9 cellular contexts compared by ENCODE assay signal in the genomic region with DNA sequence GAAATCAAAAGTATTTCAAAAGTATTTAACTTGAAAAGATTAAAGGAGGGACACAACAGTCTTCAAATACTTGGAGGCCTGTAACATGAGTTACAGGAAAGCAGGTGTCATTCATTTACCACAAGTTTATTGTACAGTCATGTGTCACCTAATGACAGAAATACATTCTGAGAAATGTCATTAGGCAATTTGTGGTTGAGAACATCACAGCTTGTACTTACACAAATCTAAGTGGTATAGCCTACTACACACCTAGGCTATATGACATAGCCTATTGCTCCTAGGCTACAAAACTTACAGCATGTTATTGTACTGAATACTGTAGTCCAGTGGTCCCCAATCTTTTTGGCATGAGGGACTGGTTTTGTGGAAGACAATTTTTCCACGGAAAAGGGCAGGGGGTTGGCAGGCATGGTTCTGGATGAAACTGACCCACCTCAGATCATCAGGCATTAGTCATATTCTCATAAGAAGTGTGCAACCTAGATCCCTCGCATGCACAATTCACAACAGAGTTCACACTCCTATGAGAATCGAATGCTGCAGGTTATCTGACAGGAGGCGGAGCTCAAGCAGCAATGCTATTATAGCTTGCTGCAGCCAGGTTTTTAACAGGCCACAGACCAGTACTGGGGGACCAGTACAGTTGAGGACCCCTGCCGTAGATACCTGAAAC. TPM values are rescaled to one million over a fixed set of nuclear protein-coding genes. Genes with fewer than 3 reads are reported as not detected.
A peak's percentile ranks its signal among the peaks of the same experiment; 100 is the strongest.
DNase-seq lines count a peak whose midpoint lies in the region; ATAC-seq and TF ChIP-seq lines count a peak whose summit lies in the region.
"Had no signal": no experiment of that assay in that cellular context is flagged by ENCODE, and none has a peak within 500 bp of the region (broad histone marks: within the 10 kb centered on the region; RNA-seq: fewer than 3 reads in every experiment).

No MANE protein-coding gene starts in this region.

- H3K9me3 ChIP-seq in T-helper 17 cell (ENCODE audit: control insufficient read depth, low read length, poor library complexity, severe bottlenecking) = no peaks in the 10 kb centered on the region
- no peaks in the 10 kb centered on the region for H3K9me3 ChIP-seq in ovary
- H3K9me3 ChIP-seq: A549 had no signal

- H3K4me3 Mint-ChIP-seq in T-helper 17 cell (peak overlapping the region; percentile 82), memory B cell (peak overlapping the region; percentile 22)

- H3K27ac Mint-ChIP-seq in T-helper 17 cell (no peak overlapping the region), memory B cell (peak overlapping the region; percentile 79)

- no peak for TF ChIP-seq EP300 in ovary (IDR thresholded peaks at IDR 0.05)

- no peaks in the 10 kb centered on the region for H3K9me3 Mint-ChIP-seq in memory B cell

- H3K4me3 ChIP-seq in ovary = no peak overlapping the region
- H3K4me3 ChIP-seq: A549 had no signal

- no peak for TF ChIP-seq CTCF in ovary (IDR thresholded peaks at IDR 0.05)

- no peaks in the 10 kb centered on the region for H3K27me3 ChIP-seq in ovary

- no peaks in the 10 kb centered on the region for H3K36me3 ChIP-seq in ovary

- no peak for DNase-seq in activated CD4-positive, CD25-positive, alpha-beta regulatory T cell (lab: John Stamatoyannopoulos, UW)
- DNase-seq in T-helper 17 cell (no peak), memory B cell (ENCODE audit: low spot score in 2 of 2) (no peak), NCI-H2196 treated with DMSO at 0.1 percent for 48 hours (lab: John Stamatoyannopoulos, UW; ENCODE audit: unreplicated experiment) (no peak), ovary (no peak), NCI-H1436 treated with DMSO at 0.1 percent for 48 hours (lab: John Stamatoyannopoulos, UW) (no peak)

- intact Hi-C loops in ovary (cut with DNase I) = no loop called here

- peak; percentile 89 to 93 for ATAC-seq in activated CD4-positive, CD25-positive, alpha-beta regulatory T cell treated with anti-CD3 and anti-CD28 coated beads, Interleukin-2, amount 50 U/mL, for 24 hours
- ATAC-seq in HG02884 (IDR thresholded peaks at IDR 0.05; ENCODE audit: unreplicated experiment) (peak; percentile 78), T-helper 17 cell (peak; percentile 56), memory B cell (ENCODE audit: low read depth) (no peak)
- ATAC-seq: A549 had no signal

- H3K36me3 Mint-ChIP-seq in T-helper 17 cell (ENCODE audit: low read depth) (no peaks in the 10 kb centered on the region), memory B cell (no peaks in the 10 kb centered on the region)

- no peaks in the 10 kb centered on the region for H3K27me3 Mint-ChIP-seq in T-helper 17 cell
- H3K27me3 Mint-ChIP-seq in memory B cell = no peaks in the 10 kb centered on the region

- TF ChIP-seq POLR2A in ovary (IDR thresholded peaks at IDR 0.05) = no peak

- 70 to 81% (median 77%) methylated on average over 5 of the region's 5 CpGs for WGBS in ovary, 3 donors

- no peak overlapping the region for H3K27ac ChIP-seq in ovary
- H3K27ac ChIP-seq: A549 had no signal

- peaks cover 10% of the 10 kb centered on the region for H3K4me1 ChIP-seq in ovary (ENCODE audit: insufficient read depth)

- peaks cover 44% of the 10 kb centered on the region for H3K4me1 Mint-ChIP-seq in T-helper 17 cell
- H3K4me1 Mint-ChIP-seq in memory B cell = peaks cover 20% of the 10 kb centered on the region

RNA-seq across cellular contexts. Expression of a gene that starts 25.0 kb away (rescaled TPM):
- total RNA-seq in T-helper 17 cell (10 to 100 TPM; 14.7 to 17.9 TPM), ovary (10 to 100 TPM in 3 of 7 donors, 1 to 10 TPM in 4; 6.6 to 28.6 (median 9.7) TPM)
- polyA plus RNA-seq in ovary = 10 to 100 TPM in 1 of 2 donors, 1 to 10 TPM in 1; 4.5 to 10.8 TPM

RNA-seq across cellular contexts. Expression of a gene that starts 28.0 kb away (rescaled TPM):
- total RNA-seq in T-helper 17 cell = 10 to 100 TPM; 40.1 to 45.8 TPM
- total RNA-seq in ovary = 10 to 100 TPM; 28.1 to 36.1 (median 30.8) TPM
- polyA plus RNA-seq in ovary = 10 to 100 TPM; 10.5 to 15.6 TPM
